ENCODE assay signal across 1 cellular context in the genomic region with DNA sequence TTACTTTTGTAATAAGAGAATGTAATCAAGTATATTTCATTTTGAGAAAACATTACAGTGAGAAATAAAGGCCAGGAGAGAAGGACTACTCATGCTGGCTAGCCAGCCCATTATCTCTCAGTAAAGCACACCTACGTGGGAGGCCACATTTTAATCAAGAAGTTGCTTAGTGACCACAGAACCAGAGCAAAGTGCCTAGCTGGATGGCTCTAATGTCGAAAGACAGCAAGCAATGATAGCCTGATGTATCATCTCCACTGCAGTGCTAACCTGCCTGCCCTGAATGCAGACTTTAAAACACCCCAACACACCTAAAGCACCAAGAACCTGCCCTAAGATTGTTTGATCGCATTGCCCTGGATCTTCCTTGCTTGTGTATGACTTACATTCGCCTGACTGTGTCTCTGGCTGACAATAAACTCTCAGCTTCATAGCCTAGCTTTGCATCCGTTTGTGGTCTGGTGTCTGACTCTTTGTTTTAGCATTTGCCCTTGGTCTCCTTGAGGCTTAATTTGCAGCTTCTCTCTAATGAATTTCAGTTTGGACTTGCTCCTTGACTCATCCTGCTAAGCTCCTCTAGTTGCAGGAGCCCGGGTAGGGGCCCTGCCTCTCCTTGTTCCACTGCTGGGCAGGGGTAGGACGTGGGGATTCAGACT.
TF ChIP-seq lines count a peak whose summit lies in the region.

No MANE protein-coding gene starts in this region.

TF ChIP-seq in GM23338, 12 proteins besides CTCF, POLR2A, EP300 and RAD21 (continued from another document):
- TF ChIP-seq, protein P1, sequence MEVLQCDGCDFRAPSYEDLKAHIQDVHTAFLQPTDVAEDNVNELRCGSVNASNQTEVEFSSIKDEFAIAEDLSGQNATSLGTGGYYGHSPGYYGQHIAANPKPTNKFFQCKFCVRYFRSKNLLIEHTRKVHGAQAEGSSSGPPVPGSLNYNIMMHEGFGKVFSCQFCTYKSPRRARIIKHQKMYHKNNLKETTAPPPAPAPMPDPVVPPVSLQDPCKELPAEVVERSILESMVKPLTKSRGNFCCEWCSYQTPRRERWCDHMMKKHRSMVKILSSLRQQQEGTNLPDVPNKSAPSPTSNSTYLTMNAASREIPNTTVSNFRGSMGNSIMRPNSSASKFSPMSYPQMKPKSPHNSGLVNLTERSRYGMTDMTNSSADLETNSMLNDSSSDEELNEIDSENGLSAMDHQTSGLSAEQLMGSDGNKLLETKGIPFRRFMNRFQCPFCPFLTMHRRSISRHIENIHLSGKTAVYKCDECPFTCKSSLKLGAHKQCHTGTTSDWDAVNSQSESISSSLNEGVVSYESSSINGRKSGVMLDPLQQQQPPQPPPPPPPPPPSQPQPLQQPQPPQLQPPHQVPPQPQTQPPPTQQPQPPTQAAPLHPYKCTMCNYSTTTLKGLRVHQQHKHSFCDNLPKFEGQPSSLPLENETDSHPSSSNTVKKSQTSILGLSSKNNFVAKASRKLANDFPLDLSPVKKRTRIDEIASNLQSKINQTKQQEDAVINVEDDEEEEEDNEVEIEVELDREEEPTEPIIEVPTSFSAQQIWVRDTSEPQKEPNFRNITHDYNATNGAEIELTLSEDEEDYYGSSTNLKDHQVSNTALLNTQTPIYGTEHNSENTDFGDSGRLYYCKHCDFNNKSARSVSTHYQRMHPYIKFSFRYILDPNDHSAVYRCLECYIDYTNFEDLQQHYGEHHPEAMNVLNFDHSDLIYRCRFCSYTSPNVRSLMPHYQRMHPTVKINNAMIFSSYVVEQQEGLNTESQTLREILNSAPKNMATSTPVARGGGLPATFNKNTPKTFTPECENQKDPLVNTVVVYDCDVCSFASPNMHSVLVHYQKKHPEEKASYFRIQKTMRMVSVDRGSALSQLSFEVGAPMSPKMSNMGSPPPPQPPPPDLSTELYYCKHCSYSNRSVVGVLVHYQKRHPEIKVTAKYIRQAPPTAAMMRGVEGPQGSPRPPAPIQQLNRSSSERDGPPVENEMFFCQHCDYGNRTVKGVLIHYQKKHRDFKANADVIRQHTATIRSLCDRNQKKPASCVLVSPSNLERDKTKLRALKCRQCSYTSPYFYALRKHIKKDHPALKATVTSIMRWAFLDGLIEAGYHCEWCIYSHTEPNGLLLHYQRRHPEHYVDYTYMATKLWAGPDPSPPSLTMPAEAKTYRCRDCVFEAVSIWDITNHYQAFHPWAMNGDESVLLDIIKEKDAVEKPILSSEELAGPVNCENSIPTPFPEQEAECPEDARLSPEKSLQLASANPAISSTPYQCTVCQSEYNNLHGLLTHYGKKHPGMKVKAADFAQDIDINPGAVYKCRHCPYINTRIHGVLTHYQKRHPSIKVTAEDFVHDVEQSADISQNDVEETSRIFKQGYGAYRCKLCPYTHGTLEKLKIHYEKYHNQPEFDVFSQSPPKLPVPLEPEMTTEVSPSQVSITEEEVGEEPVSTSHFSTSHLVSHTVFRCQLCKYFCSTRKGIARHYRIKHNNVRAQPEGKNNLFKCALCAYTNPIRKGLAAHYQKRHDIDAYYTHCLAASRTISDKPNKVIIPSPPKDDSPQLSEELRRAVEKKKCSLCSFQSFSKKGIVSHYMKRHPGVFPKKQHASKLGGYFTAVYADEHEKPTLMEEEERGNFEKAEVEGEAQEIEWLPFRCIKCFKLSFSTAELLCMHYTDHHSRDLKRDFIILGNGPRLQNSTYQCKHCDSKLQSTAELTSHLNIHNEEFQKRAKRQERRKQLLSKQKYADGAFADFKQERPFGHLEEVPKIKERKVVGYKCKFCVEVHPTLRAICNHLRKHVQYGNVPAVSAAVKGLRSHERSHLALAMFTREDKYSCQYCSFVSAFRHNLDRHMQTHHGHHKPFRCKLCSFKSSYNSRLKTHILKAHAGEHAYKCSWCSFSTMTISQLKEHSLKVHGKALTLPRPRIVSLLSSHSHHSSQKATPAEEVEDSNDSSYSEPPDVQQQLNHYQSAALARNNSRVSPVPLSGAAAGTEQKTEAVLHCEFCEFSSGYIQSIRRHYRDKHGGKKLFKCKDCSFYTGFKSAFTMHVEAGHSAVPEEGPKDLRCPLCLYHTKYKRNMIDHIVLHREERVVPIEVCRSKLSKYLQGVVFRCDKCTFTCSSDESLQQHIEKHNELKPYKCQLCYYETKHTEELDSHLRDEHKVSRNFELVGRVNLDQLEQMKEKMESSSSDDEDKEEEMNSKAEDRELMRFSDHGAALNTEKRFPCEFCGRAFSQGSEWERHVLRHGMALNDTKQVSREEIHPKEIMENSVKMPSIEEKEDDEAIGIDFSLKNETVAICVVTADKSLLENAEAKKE (CRISPR knock-in tag; IDR thresholded peaks at IDR 0.05), result no peak
- no peak for TF ChIP-seq NANOG (IDR thresholded peaks at IDR 0.05; ENCODE audit: borderline replicate concordance)
- TF ChIP-seq ZNF114 (CRISPR knock-in tag; IDR thresholded peaks at IDR 0.05), result no peak
- TF ChIP-seq CREB1 (CRISPR knock-in tag; IDR thresholded peaks at IDR 0.05; ENCODE audit: low read depth), result no peak
- no peak for TF ChIP-seq EZH2 (IDR thresholded peaks at IDR 0.05; ENCODE audit: low read depth, unreplicated experiment)
- no peak for TF ChIP-seq JUNB (IDR thresholded peaks at IDR 0.05; ENCODE audit: unreplicated experiment)
